14 cellular contexts compared by ENCODE assay signal in the genomic region with DNA sequence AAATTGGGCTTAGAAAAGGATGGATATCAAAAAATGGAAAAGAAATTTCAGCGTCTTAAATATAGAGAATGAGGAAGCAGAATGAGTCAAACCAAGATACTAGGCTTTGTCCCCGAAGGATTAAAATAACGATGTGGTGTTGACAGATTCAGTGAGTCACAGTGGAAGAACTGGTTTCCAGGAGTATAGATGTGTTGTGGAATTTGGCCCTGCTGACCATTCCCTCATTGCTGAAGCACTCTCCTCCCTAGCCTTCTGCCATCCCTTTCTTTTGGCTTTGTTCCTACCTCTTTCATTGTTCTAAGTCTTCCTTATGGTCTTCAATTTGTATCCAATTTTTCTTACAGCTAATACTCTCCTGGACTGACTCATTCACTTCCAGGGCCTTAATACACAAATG. TPM values are rescaled to one million over a fixed set of nuclear protein-coding genes. Genes with fewer than 3 reads are reported as not detected.
DNase-seq lines count a peak whose midpoint lies in the region; ATAC-seq, FAIRE-seq and TF ChIP-seq lines count a peak whose summit lies in the region.
"Had no signal": no experiment of that assay in that cellular context is flagged by ENCODE, and none has a peak within 500 bp of the region (broad histone marks: within the 10 kb centered on the region; RNA-seq: fewer than 3 reads in every experiment).

No MANE protein-coding gene starts in this region.

- no peak for TF ChIP-seq EP300 in sigmoid colon (IDR thresholded peaks at IDR 0.05)

- no peaks in the 10 kb centered on the region for H3K27me3 ChIP-seq in kidney epithelial cell (ENCODE audit: control insufficient read depth, insufficient read depth, low read length)
- no peaks in the 10 kb centered on the region for H3K27me3 ChIP-seq in sigmoid colon

- TF ChIP-seq POLR2A in sigmoid colon (IDR thresholded peaks at IDR 0.05), result no peak

- no peak for TF ChIP-seq CTCF in MCF 10A (IDR thresholded peaks at IDR 0.05; ENCODE audit: unreplicated experiment)
- no peak for TF ChIP-seq CTCF in kidney epithelial cell (IDR thresholded peaks at IDR 0.05; ENCODE audit: insufficient read depth, low read length, poor library complexity, severe bottlenecking)
- no peak for TF ChIP-seq CTCF in sigmoid colon (IDR thresholded peaks at IDR 0.05)

- H3K4me3 Mint-ChIP-seq in MCF 10A (ENCODE audit: unreplicated experiment), result no peak overlapping the region
- H3K4me3 Mint-ChIP-seq: activated T-cell treated with anti-CD3 and anti-CD28 coated beads, Interleukin-2, amount 50 U/mL, for 24 hours had no signal

- no peaks in the 10 kb centered on the region for H3K36me3 Mint-ChIP-seq in MCF 10A (ENCODE audit: insufficient read depth, unreplicated experiment)

- no peak overlapping the region for H3K27ac ChIP-seq in sigmoid colon

- H3K9me3 Mint-ChIP-seq in MCF 10A (ENCODE audit: unreplicated experiment), result no peaks in the 10 kb centered on the region

- 20 to 62% methylated on average over 3 of the region's 3 CpGs for WGBS in sigmoid colon, 2 donors

- H3K27me3 Mint-ChIP-seq in MCF 10A (ENCODE audit: insufficient read depth, unreplicated experiment), result no peaks in the 10 kb centered on the region

- H3K4me3 ChIP-seq in kidney epithelial cell (ENCODE audit: low read depth, low read length) (no peak overlapping the region), sigmoid colon (no peak overlapping the region)

- peak overlapping the region; percentile 37 for H3K27ac Mint-ChIP-seq in MCF 10A (ENCODE audit: low read depth, unreplicated experiment)
- H3K27ac Mint-ChIP-seq: activated T-cell treated with anti-CD3 and anti-CD28 coated beads, Interleukin-2, amount 50 U/mL, for 24 hours had no signal

- BruUV-seq in MCF 10A (replicated peaks; lab: Mats Ljungman, UMichigan), result no TSS peak

- FAIRE-seq in urothelium cell line (lab: Jason Lieb, UNC), result no peak
- FAIRE-seq: A204.1, frontal cortex, GM12892 had no signal

- H3K4me1 ChIP-seq in sigmoid colon, result no peaks in the 10 kb centered on the region

- ATAC-seq in Right ventricle myocardium superior (ENCODE audit: poor library complexity) (peak; percentile 75), HG03521 (IDR thresholded peaks at IDR 0.05; ENCODE audit: unreplicated experiment) (no peak)

- intact Hi-C loops in Right ventricle myocardium superior (cut with DNase I) (no loop called here), cardiac septum (cut with DNase I) (no loop called here), MCF 10A (cut with micrococcal nuclease) (no loop called here), sigmoid colon (cut with DNase I) (no loop called here)

- peaks cover 13% of the 10 kb centered on the region for H3K4me1 Mint-ChIP-seq in MCF 10A (ENCODE audit: insufficient read depth, unreplicated experiment)

- no peaks in the 10 kb centered on the region for H3K9me3 ChIP-seq in sigmoid colon

- H3K36me3 ChIP-seq in kidney epithelial cell (ENCODE audit: control insufficient read depth, insufficient read depth, low read length), result no peaks in the 10 kb centered on the region
- H3K36me3 ChIP-seq in sigmoid colon, result no peaks in the 10 kb centered on the region

- CTCF ChIA-PET in MCF 10A (lab: Yijun Ruan, JAX), result interaction anchor here (0.6 to 1.1 kb wide), 2 partner anchors 10 to 965 kb away, joined by 3 read pairs; no protein-coding TSS in a partner anchor

- DNase-seq in Right ventricle myocardium superior (no peak), cardiac septum (ENCODE audit: low spot score) (no peak), MCF 10A (ENCODE audit: unreplicated experiment) (peak; percentile 75), kidney epithelial cell (ENCODE audit: low read depth) (peak; percentile 75), urothelium cell line (ENCODE audit: low spot score) (peak; percentile 73), sigmoid colon (no peak), HuH-7 (ENCODE audit: low spot score) (no peak)
- DNase-seq: activated T-cell treated with anti-CD3 and anti-CD28 coated beads, Interleukin-2, amount 50 U/mL, for 24 hours; nucleus accumbens; SW 1271 had no signal

- POLR2A ChIA-PET in MCF 10A (lab: Yijun Ruan, JAX), result interaction anchor here (1.1 kb wide), 1 partner anchor 23 kb away, joined by 5 read pairs; no protein-coding TSS in a partner anchor

RNA-seq across cellular contexts. Expression of a gene that starts 23.1 kb away (rescaled TPM):
- 46.0 TPM for total RNA-seq in Right ventricle myocardium superior
- 45.7 TPM for total RNA-seq in cardiac septum
- total RNA-seq in MCF 10A (2022), result 78.5 and 90.8 TPM in 2 replicates
- 32.0 and 36.6 TPM in 2 replicates for total RNA-seq in kidney epithelial cell
- 10 to 100 TPM; 37.9 to 54.0 (median 49.0) TPM for total RNA-seq in sigmoid colon
- polyA plus RNA-seq in sigmoid colon, result 10 to 100 TPM; 10.2 to 12.6 (median 12.0) TPM

Comparison
In these comparisons a context has a peak if more than half of its experiments do, and no peak if none do; other contexts are left out.
1. DNase-seq: peak in MCF 10A (single experiment), kidney epithelial cell (single experiment) and urothelium cell line (single experiment); none in Right ventricle myocardium superior (single experiment), cardiac septum (single experiment), sigmoid colon (single experiment) and HuH-7 (single experiment).